In the genomic region with DNA sequence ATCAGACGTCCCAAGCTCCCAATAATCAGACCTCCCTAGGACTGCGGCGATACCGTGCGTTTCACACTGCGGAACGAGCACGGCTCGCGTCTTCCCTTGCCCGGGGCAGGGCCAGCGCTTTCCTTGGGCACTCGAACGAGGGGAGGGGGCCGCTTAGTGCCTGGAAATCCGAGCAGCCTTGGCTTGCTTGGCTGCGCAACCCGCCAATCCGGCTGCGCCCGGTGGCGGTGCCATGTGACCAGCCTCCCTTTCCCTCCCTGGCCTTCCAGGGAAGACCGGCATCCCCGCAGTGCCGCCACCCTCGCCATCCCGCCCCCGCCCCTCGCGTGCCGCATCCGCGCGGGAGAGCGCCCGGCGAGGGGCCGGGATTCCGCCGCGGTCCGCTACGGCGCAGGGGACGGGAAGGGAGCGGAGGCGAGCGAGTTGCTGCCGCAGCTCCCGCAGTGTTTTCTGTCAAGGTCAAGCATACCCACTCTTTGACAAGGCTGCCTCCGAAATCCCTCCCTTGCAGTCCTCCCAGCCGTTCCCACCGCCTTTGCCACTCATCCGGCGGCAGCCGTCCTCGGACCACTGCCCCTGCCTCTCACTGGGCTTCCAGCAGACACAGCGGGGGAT, we compare ENCODE assay signal across 8 cellular contexts. TPM values are rescaled to one million over a fixed set of nuclear protein-coding genes. Genes with fewer than 3 reads are reported as not detected.
DNase-seq lines count a peak whose midpoint lies in the region; ATAC-seq and TF ChIP-seq lines count a peak whose summit lies in the region.

No MANE protein-coding gene starts in this region.

- peak overlapping the region; percentile 90 for H2AFZ ChIP-seq in ACC112 (ENCODE audit: low read length, unreplicated experiment)
- no peak overlapping the region for H2AFZ ChIP-seq in H9 (ENCODE audit: low read length)

- no peak overlapping the region for H3K9ac ChIP-seq in H9 (ENCODE audit: extremely low read depth, insufficient read length, low read length)

- H3K36me3 ChIP-seq in ACC112 (ENCODE audit: insufficient read depth, low read length) (no peaks in the 10 kb centered on the region), thymus (ENCODE audit: control insufficient read depth, insufficient read depth) (no peaks in the 10 kb centered on the region)

- H3K27ac Mint-ChIP-seq in H9 (no peak overlapping the region), endothelial cell (ENCODE audit: unreplicated experiment) (no peak overlapping the region)

- H2BK20ac ChIP-seq in H9 (ENCODE audit: low read depth, low read length, poor library complexity, severe bottlenecking), result no peak overlapping the region

- peaks cover 8% of the 10 kb centered on the region for H3K4me1 ChIP-seq in ACC112 (ENCODE audit: control insufficient read depth, insufficient read depth, low read length, unreplicated experiment)
- no peaks in the 10 kb centered on the region for H3K4me1 ChIP-seq in H9 (ENCODE audit: insufficient read depth, low read length)
- no peaks in the 10 kb centered on the region for H3K4me1 ChIP-seq in thymus (ENCODE audit: control insufficient read depth, insufficient read depth, low read length)

- H3K9me3 ChIP-seq in H9 (ENCODE audit: control insufficient read depth, low read depth, low read length) (no peaks in the 10 kb centered on the region), thymus (ENCODE audit: control insufficient read depth) (no peaks in the 10 kb centered on the region)

- H3K4me1 Mint-ChIP-seq in H9, result peaks cover 15 to 16% of the 10 kb centered on the region in 2 experiments
- peaks cover 19% of the 10 kb centered on the region for H3K4me1 Mint-ChIP-seq in endothelial cell (ENCODE audit: unreplicated experiment)

- no peak overlapping the region for H3K4ac ChIP-seq in H9 (ENCODE audit: low read depth, low read length)

- ATAC-seq in HG03039 (IDR thresholded peaks at IDR 0.05; ENCODE audit: unreplicated experiment), result no peak

- H3K4me2 ChIP-seq in H9 (ENCODE audit: insufficient read depth, insufficient read length, low read length), result peak overlapping the region; percentile 68

- H2BK120ac ChIP-seq in H9 (ENCODE audit: low read depth, low read length, poor library complexity, severe bottlenecking), result no peak overlapping the region

- H3K36me3 Mint-ChIP-seq in H9 (ENCODE audit: insufficient read depth in 1 of 3, low read depth in 3 of 3) (peaks cover 6 to 11% (median 7%) of the 10 kb centered on the region in 3 experiments; a peak in 6 of 7 replicates), endothelial cell (ENCODE audit: low read depth, unreplicated experiment) (no peaks in the 10 kb centered on the region)

- no peak overlapping the region for H2BK15ac ChIP-seq in H9 (ENCODE audit: low read depth, low read length)

- POLR2A ChIA-PET in RWPE1 (lab: Yijun Ruan, JAX; ENCODE audit: low non-redundant PET), result no interaction called here

- H3K79me2 ChIP-seq in ACC112 (ENCODE audit: control insufficient read depth, insufficient read depth, low read length, unreplicated experiment) (no peaks in the 10 kb centered on the region), H9 (ENCODE audit: insufficient read depth, low read length) (no peaks in the 10 kb centered on the region)

- H3K27me3 Mint-ChIP-seq in H9 (ENCODE audit: low read depth), result peaks cover 75% of the 10 kb centered on the region
- H3K27me3 Mint-ChIP-seq in endothelial cell (ENCODE audit: unreplicated experiment), result peaks cover 7% of the 10 kb centered on the region

- H3T11ph ChIP-seq in H9 (ENCODE audit: low read length), result no peak overlapping the region

- H3K9me3 Mint-ChIP-seq in H9 (peaks cover 9 to 10% of the 10 kb centered on the region in 2 experiments), endothelial cell (ENCODE audit: unreplicated experiment) (no peaks in the 10 kb centered on the region)

- no peaks in the 10 kb centered on the region for H3K79me1 ChIP-seq in H9 (ENCODE audit: insufficient read depth, low read depth, low read length, poor library complexity, severe bottlenecking)

- no peak overlapping the region for H2BK12ac ChIP-seq in H9 (ENCODE audit: insufficient read length, low read depth, low read length)

- no CpG with 5 or more reads among the region's 58 CpGs for WGBS in H9 (ENCODE audit: extremely low coverage, insufficient read length, low lambda C conversion rate)
- 4% methylated on average over 58 of the region's 58 CpGs for WGBS in thymus

- H3K27me3 ChIP-seq in ACC112 (ENCODE audit: insufficient read depth, low read length) (no peaks in the 10 kb centered on the region), H9 (ENCODE audit: insufficient read depth, low read length) (peaks cover 13% of the 10 kb centered on the region), thymus (ENCODE audit: control insufficient read depth, insufficient read depth) (peaks cover 14% of the 10 kb centered on the region)

- H2AK5ac ChIP-seq in H9 (ENCODE audit: insufficient read length, low read length), result no peak overlapping the region

- CTCF ChIA-PET in RWPE1 (lab: Yijun Ruan, JAX), result interaction anchor here (0.6 kb wide), 1 partner anchor 41 kb away, joined by 3 read pairs; no protein-coding TSS in a partner anchor

- peaks cover 4% of the 10 kb centered on the region for H3K23me2 ChIP-seq in H9 (ENCODE audit: insufficient read length, low read depth, low read length, poor library complexity, severe bottlenecking)

- no peak overlapping the region for H3K14ac ChIP-seq in H9 (ENCODE audit: insufficient read depth, low read length)

- no peak overlapping the region for H4K8ac ChIP-seq in H9 (replicated peaks; ENCODE audit: insufficient read length, low read depth, low read length)

- peak; percentile 91 for DNase-seq in H9
- no peak for DNase-seq in RWPE1 (ENCODE audit: low spot score)
- peak; percentile 56 for DNase-seq in endothelial cell (ENCODE audit: low spot score)
- peak; percentile 88 for DNase-seq in mesenteric fat pad (ENCODE audit: low spot score)
- DNase-seq in T-helper 9 cell, result no peak

- no peak for TF ChIP-seq CTCF in H9 (conservative IDR thresholded peaks at IDR 0.05)
- TF ChIP-seq CTCF in RWPE1 (conservative IDR thresholded peaks at IDR 0.05; ENCODE audit: low read depth), result no peak
- TF ChIP-seq CTCF in endothelial cell (IDR thresholded peaks at IDR 0.05; ENCODE audit: unreplicated experiment), result no peak

- H4K20me1 ChIP-seq in H9 (ENCODE audit: control insufficient read depth, insufficient read depth, insufficient read length), result no peaks in the 10 kb centered on the region

- no peak overlapping the region for H3K23ac ChIP-seq in H9 (ENCODE audit: insufficient read length, low read depth, low read length)

- H3K27ac ChIP-seq in ACC112 (ENCODE audit: low read depth, low read length) (no peak overlapping the region), H9 (ENCODE audit: insufficient read length, low read depth, low read length) (no peak overlapping the region), RWPE1 (peak overlapping the region; percentile 51), thymus (ENCODE audit: low read depth) (no peak overlapping the region)

- H4K91ac ChIP-seq in H9 (ENCODE audit: insufficient read length, low read depth, low read length), result no peak overlapping the region

- H3K56ac ChIP-seq in H9 (ENCODE audit: insufficient read length, low read depth, low read length), result no peak overlapping the region

- H3K18ac ChIP-seq in H9 (ENCODE audit: insufficient read length, low read depth, low read length), result no peak overlapping the region

- no peak overlapping the region for H2BK5ac ChIP-seq in H9 (ENCODE audit: insufficient read length, low read length)

- peak overlapping the region; percentile 61 to 76 for H3K4me3 Mint-ChIP-seq in H9
- peak overlapping the region; percentile 85 for H3K4me3 Mint-ChIP-seq in endothelial cell (ENCODE audit: unreplicated experiment)

- H4K5ac ChIP-seq in H9 (ENCODE audit: insufficient read length, low read depth, low read length), result no peak overlapping the region

- peak overlapping the region; percentile 89 for H3K4me3 ChIP-seq in ACC112 (ENCODE audit: low read depth, low read length)
- H3K4me3 ChIP-seq in thymus (ENCODE audit: low read length), result peak overlapping the region; percentile 27

RNA-seq across cellular contexts. Expression of a gene that starts 8.3 kb away (rescaled TPM):
- 15.0 and 15.6 TPM in 2 replicates for total RNA-seq in H9 (2021)
- 18.8 TPM for total RNA-seq in endothelial cell (ENCODE audit: unreplicated experiment)
- 23.5 TPM for total RNA-seq in mesenteric fat pad
- polyA plus RNA-seq in thymus, result 12.7 TPM

Comparison
In these comparisons a context has a peak if more than half of its experiments do, and no peak if none do; other contexts are left out.
1. DNase-seq: peak in H9 (single experiment), endothelial cell (single experiment) and mesenteric fat pad (single experiment); none in RWPE1 (single experiment) and T-helper 9 cell (single experiment).